9 cellular contexts compared by ENCODE assay signal in the genomic region with DNA sequence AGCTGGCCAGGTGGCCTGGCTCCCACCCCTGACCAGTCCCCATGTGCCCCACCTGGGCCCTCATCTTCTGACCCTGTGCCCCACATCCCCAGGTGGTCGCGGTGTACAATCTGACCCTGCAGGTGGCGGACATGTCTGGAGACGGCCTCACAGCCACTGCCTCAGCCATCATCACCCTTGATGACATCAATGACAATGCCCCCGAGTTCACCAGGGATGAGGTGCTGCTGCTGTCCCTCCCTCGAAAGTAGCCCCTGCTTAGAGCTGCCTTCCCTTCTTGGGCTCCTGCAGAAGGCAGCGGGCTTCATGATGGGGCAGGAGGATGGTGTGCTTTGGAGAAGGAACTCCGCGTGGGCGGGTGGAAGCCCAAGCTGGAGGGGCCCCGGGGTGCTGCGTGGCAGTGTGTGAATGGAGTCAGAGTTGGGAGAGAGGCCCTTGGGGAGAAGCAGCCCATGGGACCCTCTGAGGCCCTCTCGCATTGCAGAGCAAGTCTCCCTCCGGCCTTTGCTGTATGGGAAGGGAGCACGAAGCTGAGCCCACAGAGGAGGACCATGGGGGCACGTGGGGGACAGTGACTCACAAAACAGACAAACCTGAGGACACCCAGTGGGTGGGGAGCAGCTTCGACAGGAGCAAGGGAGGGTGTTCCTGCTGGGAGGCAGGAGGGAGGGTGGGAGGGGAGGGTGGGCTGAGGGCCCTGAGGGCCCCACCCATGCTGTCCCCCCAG. TPM values are rescaled to one million over a fixed set of nuclear protein-coding genes. Genes with fewer than 3 reads are reported as not detected.
DNase-seq lines count a peak whose midpoint lies in the region; ATAC-seq, FAIRE-seq and TF ChIP-seq lines count a peak whose summit lies in the region.
"Had no signal": no experiment of that assay in that cellular context is flagged by ENCODE, and none has a peak within 500 bp of the region (broad histone marks: within the 10 kb centered on the region; RNA-seq: fewer than 3 reads in every experiment).

No MANE protein-coding gene starts in this region.

- no peak overlapping the region for H3K4me3 Mint-ChIP-seq in Caco-2 (ENCODE audit: unreplicated experiment)

- no peaks in the 10 kb centered on the region for H3K4me1 Mint-ChIP-seq in Caco-2 (ENCODE audit: low read depth, unreplicated experiment)

- H3K4me3 ChIP-seq in Caco-2 (ENCODE audit: low read depth, low read length): no peak overlapping the region

- no peaks in the 10 kb centered on the region for H3K9me3 ChIP-seq in Caco-2

- peak overlapping the region; percentile 13 for H3K27ac Mint-ChIP-seq in Caco-2 (ENCODE audit: unreplicated experiment)

- POLR2A ChIA-PET in Caco-2 (lab: Charles Lee): interaction anchor here (0.5 kb wide), 1 partner anchor 87 kb away, joined by 3 read pairs; no protein-coding TSS in a partner anchor

- no peak for TF ChIP-seq CTCF in Caco-2 (IDR thresholded peaks at IDR 0.05; ENCODE audit: insufficient read depth in 1 of 2, low read depth in 1 of 2, low read length in 1 of 2, severe bottlenecking in 1 of 2, unreplicated experiment in 1 of 2)

- DNase-seq in Caco-2: no peak
- DNase-seq in HTR-8/SVneo (ENCODE audit: insufficient read length, low spot score): peak; percentile 39
- peak; percentile 60 for DNase-seq in activated naive CD4-positive, alpha-beta T cell treated with anti-CD3 and anti-CD28 coated beads, Interleukin-2, amount 50 U/mL, for 16 hours
- DNase-seq in myocyte (ENCODE audit: low read depth): peak; percentile 40
- DNase-seq in HCEC 1CT: no peak

- H3K36me3 ChIP-seq in Caco-2 (ENCODE audit: control insufficient read depth, insufficient read depth, low read length): no peaks in the 10 kb centered on the region

- no peak for FAIRE-seq in HTR-8/SVneo (lab: Jason Lieb, UNC)

- H3K9me3 Mint-ChIP-seq in Caco-2 (ENCODE audit: unreplicated experiment): no peaks in the 10 kb centered on the region

- BruUV-seq in Caco-2 (replicated peaks; lab: Mats Ljungman, UMichigan): no TSS peak

- CTCF ChIA-PET in Caco-2 (lab: Charles Lee): no interaction called here

- intact Hi-C loops in Caco-2 (cut with micrococcal nuclease; ENCODE audit: unreplicated experiment): no loop called here

- no peak for ATAC-seq in GM21723 (IDR thresholded peaks at IDR 0.05; ENCODE audit: unreplicated experiment)
- no peak for ATAC-seq in HG02588 (IDR thresholded peaks at IDR 0.05; ENCODE audit: unreplicated experiment)
- no peak for ATAC-seq in HG03139 (IDR thresholded peaks at IDR 0.05; ENCODE audit: unreplicated experiment)
- ATAC-seq: Panc1 had no signal

- peaks cover 6% of the 10 kb centered on the region for H3K36me3 Mint-ChIP-seq in Caco-2 (ENCODE audit: insufficient read depth, unreplicated experiment)

- no peaks in the 10 kb centered on the region for H3K27me3 ChIP-seq in Caco-2 (replicated peaks; ENCODE audit: control insufficient read depth, insufficient read depth, low read length)

- H3K4me1 ChIP-seq in Caco-2: peaks cover 4% of the 10 kb centered on the region; the same call in 1 of the 2 replicates

- peaks cover 4% of the 10 kb centered on the region for H3K27me3 Mint-ChIP-seq in Caco-2 (ENCODE audit: insufficient read depth, unreplicated experiment)

RNA-seq across cellular contexts. Expression of a gene that starts 12.8 kb away (rescaled TPM):
- total RNA-seq in Caco-2 (2022) (4.9 and 6.7 TPM in 2 replicates), myocyte (0.10 TPM in 1 of 2 replicates, not detected in the other)
- 2.4 TPM for polyA plus RNA-seq in myocyte (2012)

RNA-seq across cellular contexts. Expression of a gene that starts 16.0 kb away (rescaled TPM):
- not detected in 2 replicates for total RNA-seq in Caco-2 (2022)
- 251 and 418 TPM in 2 replicates for total RNA-seq in myocyte
- 149 TPM for polyA plus RNA-seq in myocyte (2012)

RNA-seq across cellular contexts. Expression of a gene that starts 30.0 kb away (rescaled TPM):
- total RNA-seq in Caco-2 (2022) (13.1 and 18.1 TPM in 2 replicates), myocyte (14.6 and 20.0 TPM in 2 replicates)
- 5.3 TPM for polyA plus RNA-seq in myocyte (2012)

Comparison
In these comparisons a context has a peak if more than half of its experiments do, and no peak if none do; other contexts are left out.
1. DNase-seq: peak in HTR-8/SVneo (single experiment), activated naive CD4-positive, alpha-beta T cell treated with anti-CD3 and anti-CD28 coated beads, Interleukin-2, amount 50 U/mL, for 16 hours (single experiment) and myocyte (single experiment); none in Caco-2 (0 of 2) and HCEC 1CT (single experiment).
2. RNA of a gene that starts 16.0 kb away (total RNA-seq): 251 to 418 TPM in myocyte; not detected in Caco-2; every median in the first group is over 100 times any median in the second.